In the genomic region with DNA sequence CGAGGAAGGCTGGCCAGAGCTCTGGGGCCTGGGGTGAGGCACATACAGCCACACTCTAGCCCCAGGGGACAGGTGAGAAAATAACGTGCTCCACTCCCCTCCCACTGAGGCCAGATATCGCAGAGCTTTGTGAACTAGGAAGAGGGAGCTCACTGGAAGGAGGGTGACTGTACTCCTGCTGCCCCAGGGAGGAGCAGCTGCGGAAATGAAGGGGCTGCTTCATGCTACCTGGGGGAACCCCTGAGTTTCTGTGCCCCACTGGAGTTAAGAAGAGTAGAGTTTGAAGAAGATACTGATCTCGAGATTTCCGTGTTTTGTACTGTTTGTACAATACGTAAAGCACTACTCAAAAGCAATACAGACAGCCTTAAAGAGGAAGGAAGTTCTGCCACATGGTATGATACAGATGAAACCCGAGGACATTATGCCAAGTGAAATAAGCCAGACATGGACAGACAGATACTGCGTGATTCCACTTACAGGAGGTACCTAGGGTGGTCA, we compare ENCODE assay signal across 8 cellular contexts. TPM values are rescaled to one million over a fixed set of nuclear protein-coding genes. Genes with fewer than 3 reads are reported as not detected.
DNase-seq lines count a peak whose midpoint lies in the region; ATAC-seq and TF ChIP-seq lines count a peak whose summit lies in the region.

No MANE protein-coding gene starts in this region.

- no peaks in the 10 kb centered on the region for H3K79me2 ChIP-seq in GM23338 (replicated peaks; ENCODE audit: insufficient read depth)

- H3K36me3 Mint-ChIP-seq in GM23338 (ENCODE audit: low read depth), result no peaks in the 10 kb centered on the region; the same call in 1 of the 3 replicates
- H3K36me3 Mint-ChIP-seq in T-helper 1 cell treated with Interleukin-12 subunit alpha and Interleukin-12 subunit beta and Interleukin-4 antibody, amounts not matched to agents 30 μg/mL and 1 μg/mL, for 36 hours (ENCODE audit: low read depth), result peaks cover 19% of the 10 kb centered on the region

- DNase-seq in GM23338 (ENCODE audit: low spot score), result no peak
- DNase-seq in central memory CD4-positive, alpha-beta T cell, result peak; percentile 88
- DNase-seq in stimulated activated CD4-positive, alpha-beta T cell treated with anti-CD3 and anti-CD28 coated beads, Interleukin-2, amount 100 ng/mL, for 24 hours, result peak; percentile 43 to 45
- no peak for DNase-seq in nucleus accumbens (lab: John Stamatoyannopoulos, UW)
- no peak for DNase-seq in DMS153 (lab: John Stamatoyannopoulos, UW)
- DNase-seq in NCI-H774 (lab: John Stamatoyannopoulos, UW), result no peak

- H3K36me3 ChIP-seq in GM23338 (ENCODE audit: insufficient read depth), result peaks cover 5% of the 10 kb centered on the region; the same call in 1 of the 2 replicates

- H3K4me3 Mint-ChIP-seq in GM23338, result no peak overlapping the region; the same call in 2 of the 3 replicates
- H3K4me3 Mint-ChIP-seq in T-helper 1 cell treated with Interleukin-12 subunit alpha and Interleukin-12 subunit beta and Interleukin-4 antibody, amounts not matched to agents 30 μg/mL and 1 μg/mL, for 36 hours, result peak overlapping the region; percentile 77

- no peak for TF ChIP-seq CTCF in GM23338 (conservative IDR thresholded peaks at IDR 0.05; ENCODE audit: low read depth in 2 of 2)

- peaks cover 29% of the 10 kb centered on the region for H3K4me1 Mint-ChIP-seq in GM23338
- peaks cover 47% of the 10 kb centered on the region for H3K4me1 Mint-ChIP-seq in T-helper 1 cell treated with Interleukin-12 subunit alpha and Interleukin-12 subunit beta and Interleukin-4 antibody, amounts not matched to agents 30 μg/mL and 1 μg/mL, for 36 hours (ENCODE audit: low read depth)

- peaks cover 3% of the 10 kb centered on the region; the same call in 1 of the 2 replicates for H3F3A ChIP-seq in GM23338 (replicated peaks; ENCODE audit: low read depth)

- no peaks in the 10 kb centered on the region for H3K9me2 ChIP-seq in GM23338 (ENCODE audit: insufficient read depth)

- no peak overlapping the region for H3K4me3 ChIP-seq in GM23338

- no peak overlapping the region for H3K4me2 ChIP-seq in GM23338

- 0 out of 2 replicates have a peak overlapping the region, but pooled peaks have one; percentile 6 for H3K27ac Mint-ChIP-seq in GM23338
- H3K27ac Mint-ChIP-seq in T-helper 1 cell treated with Interleukin-12 subunit alpha and Interleukin-12 subunit beta and Interleukin-4 antibody, amounts not matched to agents 30 μg/mL and 1 μg/mL, for 36 hours, result peak overlapping the region; percentile 96

- no peak overlapping the region for H2AFZ ChIP-seq in GM23338

- H3K9me3 Mint-ChIP-seq in GM23338, result no peaks in the 10 kb centered on the region
- no peaks in the 10 kb centered on the region for H3K9me3 Mint-ChIP-seq in T-helper 1 cell treated with Interleukin-12 subunit alpha and Interleukin-12 subunit beta and Interleukin-4 antibody, amounts not matched to agents 30 μg/mL and 1 μg/mL, for 36 hours

- H3K27me3 ChIP-seq in GM23338 (ENCODE audit: insufficient read depth), result no peaks in the 10 kb centered on the region

- H4K20me1 ChIP-seq in GM23338 (replicated peaks; ENCODE audit: insufficient read depth), result no peaks in the 10 kb centered on the region

- peaks cover 10% of the 10 kb centered on the region for H3K27me3 Mint-ChIP-seq in GM23338 (ENCODE audit: insufficient read depth, low read depth, poor library complexity)
- H3K27me3 Mint-ChIP-seq in T-helper 1 cell treated with Interleukin-12 subunit alpha and Interleukin-12 subunit beta and Interleukin-4 antibody, amounts not matched to agents 30 μg/mL and 1 μg/mL, for 36 hours (ENCODE audit: low read depth), result no peaks in the 10 kb centered on the region

- H3K4me1 ChIP-seq in GM23338 (ENCODE audit: insufficient read depth), result peaks cover 38% of the 10 kb centered on the region

- ATAC-seq in GM23338 (no peak), HG02981 (IDR thresholded peaks at IDR 0.05; ENCODE audit: unreplicated experiment) (no peak)

- 0 out of 2 replicates have a peak overlapping the region, but pooled peaks have one; percentile 69 for H3K27ac ChIP-seq in GM23338 (ENCODE audit: low read depth)

TF ChIP-seq in GM23338, 12 proteins besides CTCF, POLR2A, EP300 and RAD21:
- TF ChIP-seq EZH2phosphoT487 (IDR thresholded peaks at IDR 0.05; ENCODE audit: unreplicated experiment) (no peak), JUNB (IDR thresholded peaks at IDR 0.05; ENCODE audit: unreplicated experiment) (no peak), REST (IDR thresholded peaks at IDR 0.05; ENCODE audit: unreplicated experiment) (no peak)
- TF ChIP-seq, protein P1, sequence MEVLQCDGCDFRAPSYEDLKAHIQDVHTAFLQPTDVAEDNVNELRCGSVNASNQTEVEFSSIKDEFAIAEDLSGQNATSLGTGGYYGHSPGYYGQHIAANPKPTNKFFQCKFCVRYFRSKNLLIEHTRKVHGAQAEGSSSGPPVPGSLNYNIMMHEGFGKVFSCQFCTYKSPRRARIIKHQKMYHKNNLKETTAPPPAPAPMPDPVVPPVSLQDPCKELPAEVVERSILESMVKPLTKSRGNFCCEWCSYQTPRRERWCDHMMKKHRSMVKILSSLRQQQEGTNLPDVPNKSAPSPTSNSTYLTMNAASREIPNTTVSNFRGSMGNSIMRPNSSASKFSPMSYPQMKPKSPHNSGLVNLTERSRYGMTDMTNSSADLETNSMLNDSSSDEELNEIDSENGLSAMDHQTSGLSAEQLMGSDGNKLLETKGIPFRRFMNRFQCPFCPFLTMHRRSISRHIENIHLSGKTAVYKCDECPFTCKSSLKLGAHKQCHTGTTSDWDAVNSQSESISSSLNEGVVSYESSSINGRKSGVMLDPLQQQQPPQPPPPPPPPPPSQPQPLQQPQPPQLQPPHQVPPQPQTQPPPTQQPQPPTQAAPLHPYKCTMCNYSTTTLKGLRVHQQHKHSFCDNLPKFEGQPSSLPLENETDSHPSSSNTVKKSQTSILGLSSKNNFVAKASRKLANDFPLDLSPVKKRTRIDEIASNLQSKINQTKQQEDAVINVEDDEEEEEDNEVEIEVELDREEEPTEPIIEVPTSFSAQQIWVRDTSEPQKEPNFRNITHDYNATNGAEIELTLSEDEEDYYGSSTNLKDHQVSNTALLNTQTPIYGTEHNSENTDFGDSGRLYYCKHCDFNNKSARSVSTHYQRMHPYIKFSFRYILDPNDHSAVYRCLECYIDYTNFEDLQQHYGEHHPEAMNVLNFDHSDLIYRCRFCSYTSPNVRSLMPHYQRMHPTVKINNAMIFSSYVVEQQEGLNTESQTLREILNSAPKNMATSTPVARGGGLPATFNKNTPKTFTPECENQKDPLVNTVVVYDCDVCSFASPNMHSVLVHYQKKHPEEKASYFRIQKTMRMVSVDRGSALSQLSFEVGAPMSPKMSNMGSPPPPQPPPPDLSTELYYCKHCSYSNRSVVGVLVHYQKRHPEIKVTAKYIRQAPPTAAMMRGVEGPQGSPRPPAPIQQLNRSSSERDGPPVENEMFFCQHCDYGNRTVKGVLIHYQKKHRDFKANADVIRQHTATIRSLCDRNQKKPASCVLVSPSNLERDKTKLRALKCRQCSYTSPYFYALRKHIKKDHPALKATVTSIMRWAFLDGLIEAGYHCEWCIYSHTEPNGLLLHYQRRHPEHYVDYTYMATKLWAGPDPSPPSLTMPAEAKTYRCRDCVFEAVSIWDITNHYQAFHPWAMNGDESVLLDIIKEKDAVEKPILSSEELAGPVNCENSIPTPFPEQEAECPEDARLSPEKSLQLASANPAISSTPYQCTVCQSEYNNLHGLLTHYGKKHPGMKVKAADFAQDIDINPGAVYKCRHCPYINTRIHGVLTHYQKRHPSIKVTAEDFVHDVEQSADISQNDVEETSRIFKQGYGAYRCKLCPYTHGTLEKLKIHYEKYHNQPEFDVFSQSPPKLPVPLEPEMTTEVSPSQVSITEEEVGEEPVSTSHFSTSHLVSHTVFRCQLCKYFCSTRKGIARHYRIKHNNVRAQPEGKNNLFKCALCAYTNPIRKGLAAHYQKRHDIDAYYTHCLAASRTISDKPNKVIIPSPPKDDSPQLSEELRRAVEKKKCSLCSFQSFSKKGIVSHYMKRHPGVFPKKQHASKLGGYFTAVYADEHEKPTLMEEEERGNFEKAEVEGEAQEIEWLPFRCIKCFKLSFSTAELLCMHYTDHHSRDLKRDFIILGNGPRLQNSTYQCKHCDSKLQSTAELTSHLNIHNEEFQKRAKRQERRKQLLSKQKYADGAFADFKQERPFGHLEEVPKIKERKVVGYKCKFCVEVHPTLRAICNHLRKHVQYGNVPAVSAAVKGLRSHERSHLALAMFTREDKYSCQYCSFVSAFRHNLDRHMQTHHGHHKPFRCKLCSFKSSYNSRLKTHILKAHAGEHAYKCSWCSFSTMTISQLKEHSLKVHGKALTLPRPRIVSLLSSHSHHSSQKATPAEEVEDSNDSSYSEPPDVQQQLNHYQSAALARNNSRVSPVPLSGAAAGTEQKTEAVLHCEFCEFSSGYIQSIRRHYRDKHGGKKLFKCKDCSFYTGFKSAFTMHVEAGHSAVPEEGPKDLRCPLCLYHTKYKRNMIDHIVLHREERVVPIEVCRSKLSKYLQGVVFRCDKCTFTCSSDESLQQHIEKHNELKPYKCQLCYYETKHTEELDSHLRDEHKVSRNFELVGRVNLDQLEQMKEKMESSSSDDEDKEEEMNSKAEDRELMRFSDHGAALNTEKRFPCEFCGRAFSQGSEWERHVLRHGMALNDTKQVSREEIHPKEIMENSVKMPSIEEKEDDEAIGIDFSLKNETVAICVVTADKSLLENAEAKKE (CRISPR knock-in tag; IDR thresholded peaks at IDR 0.05), result no peak
TF ChIP-seq in GM23338: peak in this region for 0.

RNA-seq across cellular contexts. Expression of gene CMTM6, which starts 44.6 kb away (rescaled TPM):
- total RNA-seq in GM23338 (2014; rRNA removed; shearing (Covaris generic)), result 78.0 and 123 TPM in 2 replicates
- polyA plus RNA-seq in GM23338 (2016; fragmentation: Nextera tagmentation; extraction: Ambion mirVana), result 34.9 and 42.3 TPM in 2 replicates

Comparison
In these comparisons a context has a peak if more than half of its experiments do, and no peak if none do; other contexts are left out.
1. DNase-seq: peak in central memory CD4-positive, alpha-beta T cell (single experiment) and stimulated activated CD4-positive, alpha-beta T cell treated with anti-CD3 and anti-CD28 coated beads, Interleukin-2, amount 100 ng/mL, for 24 hours (2 of 2); none in GM23338 (single experiment), nucleus accumbens (0 of 56), DMS153 (single experiment) and NCI-H774 (single experiment).